Comparison of ENCODE assay signal across 9 cellular contexts in genomic region chr12:123938679-123939480, GRCh38. TPM values are rescaled to one million over a fixed set of nuclear protein-coding genes. Genes with fewer than 3 reads are reported as not detected.
DNase-seq lines count a peak whose midpoint lies in the region; ATAC-seq and TF ChIP-seq lines count a peak whose summit lies in the region.
"Had no signal": no experiment of that assay in that cellular context is flagged by ENCODE, and none has a peak within 500 bp of the region (broad histone marks: within the 10 kb centered on the region; RNA-seq: fewer than 3 reads in every experiment).

No MANE protein-coding gene starts in this region.

- TF ChIP-seq CTCF in BJ (IDR thresholded peaks at IDR 0.05; ENCODE audit: insufficient read depth, low read depth, low read length) (peak; percentile 51), GM13977 (IDR thresholded peaks at IDR 0.05; ENCODE audit: extremely low read depth, insufficient read depth, missing control alignments) (peak; percentile 45)

- DNase-seq in BJ (ENCODE audit: low read depth) (no peak), GM13977 (ENCODE audit: low spot score) (no peak), medulla oblongata (ENCODE audit: extremely low spot score) (peak; percentile 16), activated gamma-delta T cell treated with Interleukin-2 at 50 U/mL for 16 hours (no peak), aorta (no peak), NCI-H128 (lab: John Stamatoyannopoulos, UW; ENCODE audit: unreplicated experiment) (no peak)
- DNase-seq in activated T-helper 1 cell treated with anti-CD3 and anti-CD28 coated beads, Interleukin-12 subunit alpha, Interleukin-12 subunit beta, Interleukin-2, Interleukin-4 antibody, amounts not matched to agents 30 ng/mL and 10 ng/mL and 1 ng/mL, durations not matched to agents 14 hours and 24 hours and 36 hours (ENCODE audit: low spot score) = no peak
- DNase-seq: NCI-H1436 treated with DMSO at 0.1 percent for 48 hours had no signal

- intact Hi-C loops in activated T-helper 1 cell treated with anti-CD3 and anti-CD28 coated beads, Interleukin-12 subunit alpha, Interleukin-12 subunit beta, Interleukin-2, Interleukin-4 antibody, amounts not matched to agents 30 ng/mL and 10 ng/mL and 1 ng/mL, durations not matched to agents 14 hours and 24 hours and 36 hours (cut with micrococcal nuclease) = loop anchor here (2.0 kb wide), 1 partner anchor 34 kb away; no protein-coding TSS in a partner anchor
- intact Hi-C loops in aorta (cut with DNase I) = no loop called here

- peak overlapping the region; percentile 70 for H3K27ac Mint-ChIP-seq in activated T-helper 1 cell treated with anti-CD3 and anti-CD28 coated beads, Interleukin-12 subunit alpha, Interleukin-12 subunit beta, Interleukin-2, Interleukin-4 antibody, amounts not matched to agents 30 ng/mL and 10 ng/mL and 1 ng/mL, durations not matched to agents 14 hours and 24 hours and 36 hours

- no peaks in the 10 kb centered on the region for H3K9me3 Mint-ChIP-seq in activated T-helper 1 cell treated with anti-CD3 and anti-CD28 coated beads, Interleukin-12 subunit alpha, Interleukin-12 subunit beta, Interleukin-2, Interleukin-4 antibody, amounts not matched to agents 30 ng/mL and 10 ng/mL and 1 ng/mL, durations not matched to agents 14 hours and 24 hours and 36 hours

- H3K4me1 ChIP-seq in aorta (ENCODE audit: control insufficient read depth in 1 of 2, insufficient read depth in 2 of 2, low read length in 2 of 2) = no peaks in the 10 kb centered on the region

- H3K4me3 ChIP-seq in BJ (ENCODE audit: low read depth, low read length) (no peak overlapping the region), aorta (ENCODE audit: low read length in 2 of 2) (no peak overlapping the region)

- in situ Hi-C loops in GM13977 (cut with MboI; ENCODE audit: low pct_unique_long_range_greater_than_20kb, low sequenced_read_pairs, unreplicated experiment) = no loop called here

- H3K36me3 ChIP-seq in BJ (ENCODE audit: control insufficient read depth, insufficient read depth, low read length) = peaks cover 23% of the 10 kb centered on the region
- peaks cover 0 to 5% of the 10 kb centered on the region in 2 donors for H3K36me3 ChIP-seq in aorta (ENCODE audit: control insufficient read depth in 1 of 2, insufficient read depth in 2 of 2, low read length in 1 of 2)

- peak overlapping the region; percentile 68 for H3K4me3 Mint-ChIP-seq in activated T-helper 1 cell treated with anti-CD3 and anti-CD28 coated beads, Interleukin-12 subunit alpha, Interleukin-12 subunit beta, Interleukin-2, Interleukin-4 antibody, amounts not matched to agents 30 ng/mL and 10 ng/mL and 1 ng/mL, durations not matched to agents 14 hours and 24 hours and 36 hours

- H3K27me3 Mint-ChIP-seq in activated T-helper 1 cell treated with anti-CD3 and anti-CD28 coated beads, Interleukin-12 subunit alpha, Interleukin-12 subunit beta, Interleukin-2, Interleukin-4 antibody, amounts not matched to agents 30 ng/mL and 10 ng/mL and 1 ng/mL, durations not matched to agents 14 hours and 24 hours and 36 hours (ENCODE audit: insufficient read depth) = no peaks in the 10 kb centered on the region

- H3K36me3 Mint-ChIP-seq in activated T-helper 1 cell treated with anti-CD3 and anti-CD28 coated beads, Interleukin-12 subunit alpha, Interleukin-12 subunit beta, Interleukin-2, Interleukin-4 antibody, amounts not matched to agents 30 ng/mL and 10 ng/mL and 1 ng/mL, durations not matched to agents 14 hours and 24 hours and 36 hours (ENCODE audit: low read depth) = peaks cover 17% of the 10 kb centered on the region

- no peaks in the 10 kb centered on the region for H3K9me3 ChIP-seq in aorta (ENCODE audit: control insufficient read depth, low read length)

- ATAC-seq in aorta (ENCODE audit: low FRiP score) (no peak), HG03378 (IDR thresholded peaks at IDR 0.05; ENCODE audit: unreplicated experiment) (no peak)

- POLR2A ChIA-PET in BJ (lab: Charles Lee) = no interaction called here

- H3K27ac ChIP-seq in aorta (ENCODE audit: low read depth in 1 of 2, low read length in 2 of 2) = no peak overlapping the region

- CTCF ChIA-PET in BJ (lab: Yijun Ruan, JAX) = interaction anchor here (0.6 to 1.4 kb wide), 6 partner anchors 9 to 94 kb away, joined by 3 to 4 read pairs (median 3); no protein-coding TSS in a partner anchor

- peaks cover 21% of the 10 kb centered on the region for H3K4me1 Mint-ChIP-seq in activated T-helper 1 cell treated with anti-CD3 and anti-CD28 coated beads, Interleukin-12 subunit alpha, Interleukin-12 subunit beta, Interleukin-2, Interleukin-4 antibody, amounts not matched to agents 30 ng/mL and 10 ng/mL and 1 ng/mL, durations not matched to agents 14 hours and 24 hours and 36 hours (ENCODE audit: low read depth)

- H3K27me3 ChIP-seq in BJ (ENCODE audit: control insufficient read depth, insufficient read depth, low read length) = no peaks in the 10 kb centered on the region
- H3K27me3 ChIP-seq in aorta (ENCODE audit: control insufficient read depth in 1 of 2, insufficient read depth in 2 of 2, low read length in 1 of 2) = no peaks in the 10 kb centered on the region

- whole genome bisulfite sequencing in aorta, 2 donors = 88 to 89% methylated on average over 16 of the region's 16 CpGs

RNA-seq across cellular contexts. Expression of gene CCDC92, which starts 33.8 kb away (rescaled TPM):
- polyA plus RNA-seq in BJ (2011; rRNA removed) (26.8 and 35.9 TPM in 2 replicates), aorta (10 to 100 TPM; 52.6 to 66.3 TPM)
- 16.3 and 18.3 TPM in 2 replicates for polyA minus RNA-seq in BJ (2011; rRNA and poly(A)+ RNA removed)
- total RNA-seq in activated T-helper 1 cell treated with anti-CD3 and anti-CD28 coated beads, Interleukin-12 subunit alpha, Interleukin-12 subunit beta, Interleukin-2, Interleukin-4 antibody, amounts not matched to agents 30 ng/mL and 10 ng/mL and 1 ng/mL, durations not matched to agents 14 hours and 24 hours and 36 hours = 7.7 and 8.3 TPM in 2 replicates
- 10 to 100 TPM; 46.3 to 70.8 TPM for total RNA-seq in aorta

RNA-seq across cellular contexts. Expression of gene ZNF664, which starts 34.1 kb away (rescaled TPM):
- 42.4 and 45.0 TPM in 2 replicates for polyA plus RNA-seq in BJ (2011; rRNA removed)
- polyA minus RNA-seq in BJ (2011; rRNA and poly(A)+ RNA removed) = 19.0 and 20.9 TPM in 2 replicates
- 66.9 and 68.1 TPM in 2 replicates for total RNA-seq in activated T-helper 1 cell treated with anti-CD3 and anti-CD28 coated beads, Interleukin-12 subunit alpha, Interleukin-12 subunit beta, Interleukin-2, Interleukin-4 antibody, amounts not matched to agents 30 ng/mL and 10 ng/mL and 1 ng/mL, durations not matched to agents 14 hours and 24 hours and 36 hours
- 10 to 100 TPM; 57.7 to 59.3 TPM for total RNA-seq in aorta
- 10 to 100 TPM; 36.1 to 68.2 TPM for polyA plus RNA-seq in aorta
